In the genomic region with DNA sequence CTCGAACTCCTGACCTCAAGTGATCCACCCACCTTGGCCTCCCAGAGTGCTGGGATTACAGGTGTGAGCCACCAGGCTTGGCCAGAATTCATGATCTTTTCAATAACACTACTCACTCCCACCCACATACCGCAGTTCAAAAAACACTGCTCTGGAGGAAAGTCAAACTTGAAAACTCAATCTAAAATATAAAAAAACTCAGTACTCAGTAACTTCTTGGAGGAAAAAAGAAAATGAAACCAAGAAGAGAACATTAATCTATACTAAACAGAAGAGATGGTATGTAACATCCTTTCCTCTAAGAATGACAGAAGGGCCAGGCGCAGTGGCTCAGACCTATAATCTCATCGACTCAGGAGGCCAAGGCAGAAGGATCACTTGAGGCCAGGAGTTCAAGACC, we compare ENCODE assay signal across 21 cellular contexts. TPM values are rescaled to one million over a fixed set of nuclear protein-coding genes. Genes with fewer than 3 reads are reported as not detected.
A peak's percentile ranks its signal among the peaks of the same experiment; 100 is the strongest.
DNase-seq lines count a peak whose midpoint lies in the region; ATAC-seq, FAIRE-seq and TF ChIP-seq lines count a peak whose summit lies in the region.
"Had no signal": no experiment of that assay in that cellular context is flagged by ENCODE, and none has a peak within 500 bp of the region (broad histone marks: within the 10 kb centered on the region; RNA-seq: fewer than 3 reads in every experiment).

No MANE protein-coding gene starts in this region.

- peak overlapping the region; percentile 70 to 93 for H3K27ac Mint-ChIP-seq in T-cell

- no peak for DNase-seq in GM12891 (ENCODE audit: insufficient read length, low spot score)
- no peak for DNase-seq in T-cell
- peak; percentile 42 for DNase-seq in activated naive CD4-positive, alpha-beta T cell treated with anti-CD3 and anti-CD28 coated beads, Interleukin-2, amount 50 U/mL, for 16 hours
- DNase-seq in stimulated activated CD4-positive, alpha-beta T cell treated with anti-CD3 and anti-CD28 coated beads, Interleukin-2, amount 100 ng/mL, for 4 hours (ENCODE audit: low read depth): peak; percentile 5
- DNase-seq in SHP77 treated with DMSO at 0.1 percent for 48 hours (lab: John Stamatoyannopoulos, UW): no peak
- DNase-seq: AML-193; Calu3; cerebellar nuclear complex; effector memory CD4-positive, alpha-beta T cell; EL; glutamatergic neuron; Kasumi-1; left lung; NCI-H1105; NCI-H2107; NCI-H524; Right ventricle myocardium superior; substantia nigra had no signal

- no peak for TF ChIP-seq POLR2A in GM12891 (IDR thresholded peaks at IDR 0.05; ENCODE audit: low read depth, low read length)

- peak; percentile 37 to 73 (median 42) for ATAC-seq in T-cell (replicated peaks in 1 of 4)
- no peak for ATAC-seq in GM18867 (IDR thresholded peaks at IDR 0.05; ENCODE audit: unreplicated experiment)
- no peak for ATAC-seq in HG03571 (IDR thresholded peaks at IDR 0.05; ENCODE audit: unreplicated experiment)
- ATAC-seq: left lung had no signal

- peak; percentile 38 for FAIRE-seq in GM12891 (lab: Jason Lieb, UNC)
- FAIRE-seq: astrocyte had no signal

- H3K36me3 Mint-ChIP-seq in T-cell: peaks cover 3% of the 10 kb centered on the region

- H3K4me1 Mint-ChIP-seq in T-cell: peaks cover 11 to 23% (median 14%) of the 10 kb centered on the region in 3 donors

- H3K4me3 Mint-ChIP-seq in T-cell: peak overlapping the region in 2 of 3 donors; percentile 21 to 45

- no peaks in the 10 kb centered on the region for H3K9me3 Mint-ChIP-seq in T-cell

- H3K27me3 Mint-ChIP-seq in T-cell: no peaks in the 10 kb centered on the region

- CTCF ChIA-PET in T-cell (lab: Charles Lee): no interaction called here

- POLR2A ChIA-PET in T-cell (lab: Charles Lee): no interaction called here

TF ChIP-seq in GM12891, 5 proteins besides CTCF, POLR2A, EP300 and RAD21:
- no peak for TF ChIP-seq POLR2AphosphoS5 (IDR thresholded peaks at IDR 0.05; ENCODE audit: low read depth, low read length)
- TF ChIP-seq TAF1 (IDR thresholded peaks at IDR 0.05; ENCODE audit: low read depth, low read length): no peak

RNA-seq across cellular contexts. Expression of a gene that starts 58.3 kb away (rescaled TPM):
- polyA plus RNA-seq in GM12891 (2012; ENCODE audit: low read depth, missing spikeins): 28.1 TPM
- 100 to 1,000 TPM in 3 of 5 donors, 10 to 100 TPM in 2; 81.9 to 118 (median 114) TPM for total RNA-seq in T-cell

Comparison
In these comparisons a context has a peak if more than half of its experiments do, and no peak if none do; other contexts are left out.
1. DNase-seq: peak in activated naive CD4-positive, alpha-beta T cell treated with anti-CD3 and anti-CD28 coated beads, Interleukin-2, amount 50 U/mL, for 16 hours (single experiment) and stimulated activated CD4-positive, alpha-beta T cell treated with anti-CD3 and anti-CD28 coated beads, Interleukin-2, amount 100 ng/mL, for 4 hours (single experiment); none in GM12891 (single experiment), T-cell (0 of 34) and SHP77 treated with DMSO at 0.1 percent for 48 hours (single experiment).
2. ATAC-seq: peak in T-cell (4 of 4); none in GM18867 (single experiment) and HG03571 (single experiment).